ENCODE assay signal across 1 cellular context in genomic region chr2:181790716-181791649, GRCh38.
TF ChIP-seq lines count a peak whose summit lies in the region.

No MANE protein-coding gene starts in this region.

TF ChIP-seq in HepG2, 621 proteins besides CTCF, POLR2A, EP300 and RAD21 (continued from another document and continues in another):
- TF ChIP-seq ARID5B (CRISPR knock-in tag; IDR thresholded peaks at IDR 0.05) (peak; percentile 82), ZC3H4 (CRISPR knock-in tag; IDR thresholded peaks at IDR 0.05; ENCODE audit: borderline replicate concordance) (no peak), ZNF513 (CRISPR knock-in tag; conservative IDR thresholded peaks at IDR 0.05) (no peak), ZNF256 (CRISPR knock-in tag; conservative IDR thresholded peaks at IDR 0.05) (no peak), ZFX (CRISPR knock-in tag; IDR thresholded peaks at IDR 0.05; ENCODE audit: low read depth) (peak; percentile 47; the same call in 1 of the 2 replicates), NAIF1 (CRISPR knock-in tag; IDR thresholded peaks at IDR 0.05; ENCODE audit: borderline replicate concordance) (peak; percentile 45; the same call in 1 of the 2 replicates), NR1H2 (CRISPR knock-in tag; IDR thresholded peaks at IDR 0.05; ENCODE audit: borderline replicate concordance, low read depth) (no peak), NFIC (IDR thresholded peaks at IDR 0.05; ENCODE audit: low read length) (peak; percentile 80), CREBL2 (CRISPR knock-in tag; IDR thresholded peaks at IDR 0.05; ENCODE audit: borderline replicate concordance) (no peak), HNF4G (IDR thresholded peaks at IDR 0.05; ENCODE audit: borderline replicate concordance, low read depth, low read length) (peak; percentile 63), HNF4G (CRISPR knock-in tag; IDR thresholded peaks at IDR 0.05; ENCODE audit: borderline replicate concordance, low read depth) (peak; percentile 57; the same call in 1 of the 2 replicates), FOXK1 (CRISPR knock-in tag; IDR thresholded peaks at IDR 0.05; ENCODE audit: borderline replicate concordance, low read depth) (peak; percentile 78; the same call in 1 of the 2 replicates), THAP9 (CRISPR knock-in tag; IDR thresholded peaks at IDR 0.05; ENCODE audit: borderline replicate concordance) (no peak), ZNF446 (CRISPR knock-in tag; IDR thresholded peaks at IDR 0.05) (no peak), ZNF678 (CRISPR knock-in tag; IDR thresholded peaks at IDR 0.05) (no peak), ZNF577 (CRISPR knock-in tag; IDR thresholded peaks at IDR 0.05; ENCODE audit: borderline replicate concordance, low read depth) (no peak), ZNF543 (CRISPR knock-in tag; IDR thresholded peaks at IDR 0.05) (no peak), ARNT (IDR thresholded peaks at IDR 0.05) (no peak), ZNF142 (CRISPR knock-in tag; IDR thresholded peaks at IDR 0.05) (no peak), TSC22D2 (CRISPR knock-in tag; IDR thresholded peaks at IDR 0.05; ENCODE audit: borderline replicate concordance) (no peak), ZBTB2 (CRISPR knock-in tag; IDR thresholded peaks at IDR 0.05; ENCODE audit: low read depth) (no peak), SALL1 (CRISPR knock-in tag; IDR thresholded peaks at IDR 0.05) (peak; percentile 75), PITX1 (CRISPR knock-in tag; IDR thresholded peaks at IDR 0.05) (peak; percentile 87), ZNF251 (CRISPR knock-in tag; IDR thresholded peaks at IDR 0.05) (no peak), TCF7 (IDR thresholded peaks at IDR 0.05; ENCODE audit: low read depth) (peak; percentile 62), PPARG (CRISPR knock-in tag; conservative IDR thresholded peaks at IDR 0.05) (peak; percentile 51), TERF1 (CRISPR knock-in tag; IDR thresholded peaks at IDR 0.05) (no peak), PHF21A (CRISPR knock-in tag; IDR thresholded peaks at IDR 0.05) (peak; percentile 81; the same call in 1 of the 2 replicates), CENPBD1 (CRISPR knock-in tag; IDR thresholded peaks at IDR 0.05; ENCODE audit: borderline replicate concordance, low read depth) (no peak), TCF12 (IDR thresholded peaks at IDR 0.05) (no peak), TCF12 (CRISPR knock-in tag; IDR thresholded peaks at IDR 0.05) (0 out of 2 replicates have a peak, but pooled peaks have one; percentile 44), MXD4 (CRISPR knock-in tag; IDR thresholded peaks at IDR 0.05) (no peak; the same call in 1 of the 2 replicates), GATAD1 (CRISPR knock-in tag; IDR thresholded peaks at IDR 0.05) (no peak), HNRNPL (IDR thresholded peaks at IDR 0.05; ENCODE audit: low read depth, low read length) (no peak), ZNF879 (CRISPR knock-in tag; IDR thresholded peaks at IDR 0.05) (no peak), REL (CRISPR knock-in tag; conservative IDR thresholded peaks at IDR 0.05) (no peak), JARID2 (CRISPR knock-in tag; IDR thresholded peaks at IDR 0.05; ENCODE audit: insufficient replicate concordance) (no peak), PBX2 (CRISPR knock-in tag; IDR thresholded peaks at IDR 0.05) (no peak), ZNF296 (CRISPR knock-in tag; conservative IDR thresholded peaks at IDR 0.05) (no peak), KAT8 (CRISPR knock-in tag; IDR thresholded peaks at IDR 0.05) (peak; percentile 73; the same call in 1 of the 2 replicates), TAF15 (IDR thresholded peaks at IDR 0.05; ENCODE audit: low read depth, low read length, poor library complexity, severe bottlenecking) (no peak), ETV5 (CRISPR knock-in tag; IDR thresholded peaks at IDR 0.05; ENCODE audit: borderline replicate concordance) (peak; percentile 70; the same call in 1 of the 2 replicates), FOXJ3 (CRISPR knock-in tag; IDR thresholded peaks at IDR 0.05; ENCODE audit: borderline replicate concordance) (peak; percentile 80; the same call in 1 of the 2 replicates), AKAP8 (CRISPR knock-in tag; IDR thresholded peaks at IDR 0.05) (no peak), HHEX (CRISPR knock-in tag; IDR thresholded peaks at IDR 0.05) (no peak), ZNF33B (CRISPR knock-in tag; IDR thresholded peaks at IDR 0.05) (no peak), KMT2A (CRISPR knock-in tag; IDR thresholded peaks at IDR 0.05) (peak; percentile 57; the same call in 1 of the 2 replicates), TAF1 (CRISPR knock-in tag; IDR thresholded peaks at IDR 0.05) (no peak), ZNF180 (CRISPR knock-in tag; IDR thresholded peaks at IDR 0.05; ENCODE audit: borderline replicate concordance, low read depth) (no peak), ZNF672 (CRISPR knock-in tag; IDR thresholded peaks at IDR 0.05) (no peak), KDM5A (IDR thresholded peaks at IDR 0.05; ENCODE audit: borderline replicate concordance, low read length) (no peak)
